ENCODE assay signal across 9 cellular contexts in the genomic region with DNA sequence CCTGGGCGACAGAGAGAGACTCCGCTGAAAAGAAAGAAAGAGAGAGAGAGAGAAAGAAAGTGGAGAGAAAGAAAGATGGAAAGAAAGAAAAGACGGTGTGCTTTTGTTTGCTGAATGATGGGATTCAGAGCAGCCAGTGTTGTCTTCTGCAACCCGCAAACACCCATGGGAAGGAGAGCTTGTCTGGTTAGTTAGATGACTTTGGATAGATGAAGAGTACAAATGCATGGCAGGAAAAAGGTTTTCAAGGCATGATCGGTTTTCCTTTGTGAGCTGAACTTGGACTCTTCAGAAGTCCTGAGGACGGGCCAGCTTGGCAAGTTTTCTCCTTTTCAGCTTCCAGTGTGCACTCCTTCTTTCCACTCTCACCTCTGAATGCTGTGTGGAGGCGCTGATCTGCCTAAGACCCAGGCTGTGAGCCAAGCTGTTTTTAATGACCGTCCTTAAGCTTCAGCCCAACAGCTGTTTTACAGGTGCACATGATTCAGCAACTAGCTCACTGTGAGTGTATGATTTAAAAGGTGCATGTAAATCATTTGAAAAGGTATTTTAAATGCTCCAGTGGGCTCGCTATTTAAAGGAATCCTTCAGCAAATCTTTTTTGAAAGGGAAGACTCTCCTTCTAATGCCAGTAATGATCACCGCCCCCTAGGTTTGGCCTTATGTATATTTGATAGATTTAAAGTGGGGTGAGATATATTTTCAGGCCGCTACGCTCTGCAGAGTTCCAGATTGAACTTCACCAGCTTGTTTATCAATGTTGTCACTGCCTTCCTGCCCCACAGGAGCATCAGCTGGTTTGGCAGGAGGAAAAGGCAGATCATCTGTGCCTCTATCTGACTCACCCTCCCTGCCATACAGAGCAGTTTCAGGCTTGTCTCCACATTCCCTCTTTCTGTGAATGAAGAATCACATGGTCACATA.
DNase-seq lines count a peak whose midpoint lies in the region; ATAC-seq and TF ChIP-seq lines count a peak whose summit lies in the region.
"Had no signal": no experiment of that assay in that cellular context is flagged by ENCODE, and none has a peak within 500 bp of the region (broad histone marks: within the 10 kb centered on the region; RNA-seq: fewer than 3 reads in every experiment).

No MANE protein-coding gene starts in this region.

- no peaks in the 10 kb centered on the region for H3K4me1 ChIP-seq in thymus (ENCODE audit: control insufficient read depth, insufficient read depth, low read length)

- POLR2A ChIA-PET in MCF 10A (lab: Yijun Ruan, JAX), result interaction anchor here (0.5 to 4.0 kb wide), 15 partner anchors 9 to 837 kb away, joined by 3 to 32 read pairs (median 7); partner anchors contain the start of gene PLXDC2

- H3K36me3 Mint-ChIP-seq in MCF 10A (ENCODE audit: insufficient read depth, unreplicated experiment), result no peaks in the 10 kb centered on the region

- no peaks in the 10 kb centered on the region for H3K27me3 ChIP-seq in thymus (ENCODE audit: control insufficient read depth, insufficient read depth)

- H3K9me3 ChIP-seq in thymus (ENCODE audit: control insufficient read depth), result no peaks in the 10 kb centered on the region

- H3K9me3 Mint-ChIP-seq in MCF 10A (ENCODE audit: unreplicated experiment), result no peaks in the 10 kb centered on the region

- no peaks in the 10 kb centered on the region for H3K36me3 ChIP-seq in thymus (ENCODE audit: control insufficient read depth, insufficient read depth)

- CTCF ChIA-PET in MCF 10A (lab: Yijun Ruan, JAX), result interaction anchor here (0.5 to 1.3 kb wide), 14 partner anchors 9 to 1404 kb away, joined by 3 to 5 read pairs (median 3); no protein-coding TSS in a partner anchor

- DNase-seq in NCI-H1105 treated with DMSO at 0.1 percent for 48 hours (lab: John Stamatoyannopoulos, UW) (peak; percentile 15), MCF 10A (ENCODE audit: unreplicated experiment) (peak; percentile 66), kidney tubule cell (ENCODE audit: low spot score) (peak; percentile 87), UCSD-AML1 (lab: John Stamatoyannopoulos, UW; ENCODE audit: unreplicated experiment) (no peak)
- DNase-seq in stimulated activated CD4-positive, alpha-beta T cell treated with anti-CD3 and anti-CD28 coated beads, Interleukin-4, amount 100 ng/mL, for 1 hour, result no peak

- peak overlapping the region; percentile 28 for H3K4me3 Mint-ChIP-seq in MCF 10A (ENCODE audit: unreplicated experiment)

- H3K27ac Mint-ChIP-seq in MCF 10A (ENCODE audit: low read depth, unreplicated experiment), result peak overlapping the region; percentile 80

- H3K27me3 Mint-ChIP-seq in MCF 10A (ENCODE audit: insufficient read depth, unreplicated experiment), result no peaks in the 10 kb centered on the region

- TF ChIP-seq CTCF in MCF 10A (IDR thresholded peaks at IDR 0.05; ENCODE audit: unreplicated experiment), result no peak

- no TSS peak for BruUV-seq in MCF 10A (replicated peaks; lab: Mats Ljungman, UMichigan)

- H3K4me3 ChIP-seq in thymus (ENCODE audit: low read length), result no peak overlapping the region

- intact Hi-C loops in MCF 10A (cut with micrococcal nuclease), result no loop called here

- H3K4me1 Mint-ChIP-seq in MCF 10A (ENCODE audit: insufficient read depth, unreplicated experiment), result peaks cover 45% of the 10 kb centered on the region

- WGBS in thymus, result 81% methylated on average over 12 of the region's 12 CpGs

- no peak for ATAC-seq in GM21381 (IDR thresholded peaks at IDR 0.05; ENCODE audit: unreplicated experiment)
- ATAC-seq in HG03135 (IDR thresholded peaks at IDR 0.05; ENCODE audit: unreplicated experiment), result no peak
- ATAC-seq: HCT116 had no signal

- H3K27ac ChIP-seq in thymus (ENCODE audit: low read depth), result peak overlapping the region; percentile 46

Comparison
In these comparisons a context has a peak if more than half of its experiments do, and no peak if none do; other contexts are left out.
1. DNase-seq: peak in NCI-H1105 treated with DMSO at 0.1 percent for 48 hours (single experiment), MCF 10A (single experiment) and kidney tubule cell (single experiment); none in stimulated activated CD4-positive, alpha-beta T cell treated with anti-CD3 and anti-CD28 coated beads, Interleukin-4, amount 100 ng/mL, for 1 hour (single experiment) and UCSD-AML1 (single experiment).